ENCODE assay signal across 21 cellular contexts in the genomic region with DNA sequence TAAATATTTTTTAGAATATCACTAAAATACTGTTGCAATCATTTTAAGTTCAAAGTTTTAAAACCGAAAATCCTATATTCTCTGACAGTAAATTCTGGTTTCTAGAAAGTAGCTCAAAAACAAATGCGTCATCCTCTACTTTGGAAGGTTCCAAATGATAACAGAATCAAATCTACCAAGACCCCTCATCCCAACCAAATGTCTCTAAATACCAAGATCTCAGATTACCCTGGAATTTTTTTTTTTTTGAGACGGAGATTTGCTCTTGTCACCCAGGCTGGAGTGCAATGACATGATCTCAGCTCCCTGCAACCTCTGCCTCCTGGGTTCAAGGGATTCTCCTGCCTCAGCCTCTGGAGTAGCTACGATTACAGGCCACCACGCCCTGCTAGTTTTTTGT. TPM values are rescaled to one million over a fixed set of nuclear protein-coding genes. Genes with fewer than 3 reads are reported as not detected.
DNase-seq lines count a peak whose midpoint lies in the region; ATAC-seq and TF ChIP-seq lines count a peak whose summit lies in the region.
"Had no signal": no experiment of that assay in that cellular context is flagged by ENCODE, and none has a peak within 500 bp of the region (broad histone marks: within the 10 kb centered on the region; RNA-seq: fewer than 3 reads in every experiment).

No MANE protein-coding gene starts in this region.

- H3K27me3 Mint-ChIP-seq in CD4-positive, CD25-positive, alpha-beta regulatory T cell: no peaks in the 10 kb centered on the region

- peaks cover 94% of the 10 kb centered on the region for H3K36me3 ChIP-seq in BLaER1
- H3K36me3 ChIP-seq in CD4-positive, CD25-positive, alpha-beta regulatory T cell (ENCODE audit: control insufficient read depth, insufficient read depth, low read length): peaks cover 5% of the 10 kb centered on the region
- no peaks in the 10 kb centered on the region for H3K36me3 ChIP-seq in SU-DHL-6 (ENCODE audit: low read length)
- H3K36me3 ChIP-seq in upper lobe of right lung: no peaks in the 10 kb centered on the region
- H3K36me3 ChIP-seq in heart left ventricle: peaks cover 0 to 3% (median 0%) of the 10 kb centered on the region in 9 donors
- H3K36me3 ChIP-seq: Peyer's patch, SJSA1 had no signal

- intact Hi-C loops in upper lobe of right lung (cut with DNase I): no loop called here
- intact Hi-C loops in heart left ventricle (cut with DNase I): no loop called here

- TF ChIP-seq POLR2A in heart left ventricle (IDR thresholded peaks at IDR 0.05): no peak

- H3K4me2 ChIP-seq in BLaER1: peak overlapping the region; percentile 13
- peak overlapping the region; percentile 52 for H3K4me2 ChIP-seq in SU-DHL-6 (ENCODE audit: low read depth, low read length, poor library complexity, severe bottlenecking)

- H3K27me3 ChIP-seq in BLaER1 (no peaks in the 10 kb centered on the region), SU-DHL-6 (ENCODE audit: low read length) (no peaks in the 10 kb centered on the region), upper lobe of right lung (no peaks in the 10 kb centered on the region), heart left ventricle (no peaks in the 10 kb centered on the region)
- H3K27me3 ChIP-seq in CD4-positive, CD25-positive, alpha-beta regulatory T cell (ENCODE audit: control insufficient read depth, insufficient read depth, low read length): no peaks in the 10 kb centered on the region
- H3K27me3 ChIP-seq: Peyer's patch, SJSA1 had no signal

- H3K4me3 ChIP-seq in BLaER1 (no peak overlapping the region), SU-DHL-6 (ENCODE audit: insufficient read depth, low read length, poor library complexity, severe bottlenecking) (no peak overlapping the region), upper lobe of right lung (no peak overlapping the region), heart left ventricle (no peak overlapping the region)
- peak overlapping the region; percentile 26 for H3K4me3 ChIP-seq in CD4-positive, CD25-positive, alpha-beta regulatory T cell (ENCODE audit: low read depth, low read length)
- H3K4me3 ChIP-seq: Peyer's patch, SJSA1 had no signal

- H3F3A ChIP-seq in SU-DHL-6 (ENCODE audit: insufficient read depth): peaks cover 55% of the 10 kb centered on the region

- no peaks in the 10 kb centered on the region for H3K9me2 ChIP-seq in SU-DHL-6 (replicated peaks; ENCODE audit: insufficient read depth, low read length)

- peaks cover 44 to 85% (median 65%) of the 10 kb centered on the region in 4 donors for H3K4me1 Mint-ChIP-seq in CD4-positive, CD25-positive, alpha-beta regulatory T cell

- no peak for DNase-seq in CD4-positive, CD25-positive, alpha-beta regulatory T cell
- no peak for DNase-seq in epithelial cell of prostate (ENCODE audit: low read depth, low spot score)
- no peak for DNase-seq in activated CD4-positive, alpha-beta T cell treated with anti-CD3 and anti-CD28 coated beads for 1 hour
- no peak for DNase-seq in upper lobe of right lung
- DNase-seq in heart left ventricle: no peak
- DNase-seq: ACHN, COR-L47, DMS153, EL, GOT3, KBM-7, NCI-H1048, NCI-H1694, NCI-H2107, NCI-H446, NCI-H748 treated with DMSO at 0.1 percent for 48 hours, Peyer's patch had no signal

- peaks cover 0 to 3% (median 0%) of the 10 kb centered on the region in 7 donors for H3K9me3 Mint-ChIP-seq in CD4-positive, CD25-positive, alpha-beta regulatory T cell

- no peak overlapping the region for H3K27ac ChIP-seq in BLaER1
- peak overlapping the region; percentile 14 for H3K27ac ChIP-seq in CD4-positive, CD25-positive, alpha-beta regulatory T cell (ENCODE audit: insufficient read depth, low read length, poor library complexity, severe bottlenecking)
- H3K27ac ChIP-seq in SU-DHL-6 (ENCODE audit: low read depth, low read length): peak overlapping the region; percentile 68
- peak overlapping the region; percentile 75 for H3K27ac ChIP-seq in epithelial cell of prostate
- H3K27ac ChIP-seq in upper lobe of right lung: no peak overlapping the region
- no peak overlapping the region for H3K27ac ChIP-seq in heart left ventricle
- H3K27ac ChIP-seq: Peyer's patch, SJSA1 had no signal

- 89 to 95% (median 92%) methylated on average over 5 of the region's 5 CpGs for WGBS in heart left ventricle, 4 donors

- H3K79me2 ChIP-seq in SU-DHL-6 (ENCODE audit: insufficient read depth, low read length): peaks cover 100% of the 10 kb centered on the region

- no peak for ATAC-seq in CD4-positive, CD25-positive, alpha-beta regulatory T cell (ENCODE audit: low read depth in 2 of 2)
- ATAC-seq in GM21529 (IDR thresholded peaks at IDR 0.05; ENCODE audit: unreplicated experiment) (no peak), upper lobe of right lung (no peak), heart left ventricle (no peak)

- H4K20me1 ChIP-seq in BLaER1: peaks cover 100% of the 10 kb centered on the region
- peaks cover 19% of the 10 kb centered on the region; the same call in 1 of the 2 replicates for H4K20me1 ChIP-seq in SU-DHL-6 (ENCODE audit: low read depth, low read length)

- TF ChIP-seq CTCF in SU-DHL-6 (IDR thresholded peaks at IDR 0.05; ENCODE audit: insufficient read depth, low read length, poor library complexity, severe bottlenecking) (no peak), upper lobe of right lung (IDR thresholded peaks at IDR 0.05) (no peak), heart left ventricle (IDR thresholded peaks at IDR 0.05) (no peak)

- no peak overlapping the region for H3K9ac ChIP-seq in BLaER1
- H3K9ac ChIP-seq in SU-DHL-6 (ENCODE audit: low read length): no peak overlapping the region

- H3K4me1 ChIP-seq in BLaER1: peaks cover 60% of the 10 kb centered on the region
- peaks cover 63% of the 10 kb centered on the region for H3K4me1 ChIP-seq in CD4-positive, CD25-positive, alpha-beta regulatory T cell (ENCODE audit: control insufficient read depth, insufficient read depth, low read length, poor library complexity, severe bottlenecking)
- peaks cover 14% of the 10 kb centered on the region for H3K4me1 ChIP-seq in upper lobe of right lung
- H3K4me1 ChIP-seq in heart left ventricle: peaks cover 0 to 63% (median 46%) of the 10 kb centered on the region in 12 donors
- H3K4me1 ChIP-seq: SJSA1 had no signal

- peak overlapping the region; percentile 27 to 77 (median 53) for H3K4me3 Mint-ChIP-seq in CD4-positive, CD25-positive, alpha-beta regulatory T cell

- peak overlapping the region; percentile 80 to 83 (median 82) for H3K27ac Mint-ChIP-seq in CD4-positive, CD25-positive, alpha-beta regulatory T cell

- H3K9me3 ChIP-seq in BLaER1 (peaks cover 26% of the 10 kb centered on the region), SU-DHL-6 (ENCODE audit: insufficient read depth, low read length) (no peaks in the 10 kb centered on the region), upper lobe of right lung (no peaks in the 10 kb centered on the region), heart left ventricle (no peaks in the 10 kb centered on the region)
- no peaks in the 10 kb centered on the region for H3K9me3 ChIP-seq in CD4-positive, CD25-positive, alpha-beta regulatory T cell (ENCODE audit: control insufficient read depth in 2 of 2, low read length in 2 of 2)
- H3K9me3 ChIP-seq: Peyer's patch, SJSA1 had no signal

- no peak overlapping the region for H2AFZ ChIP-seq in SU-DHL-6 (ENCODE audit: low read depth, low read length, severe bottlenecking)

- H3K36me3 Mint-ChIP-seq in CD4-positive, CD25-positive, alpha-beta regulatory T cell: peaks cover 13% of the 10 kb centered on the region

RNA-seq across cellular contexts. Expression of a gene that starts 16.8 kb away (rescaled TPM):
- 146 TPM for total RNA-seq in CD4-positive, CD25-positive, alpha-beta regulatory T cell
- 10 to 100 TPM; 34.0 to 49.0 (median 37.8) TPM for polyA plus RNA-seq in CD4-positive, CD25-positive, alpha-beta regulatory T cell
- total RNA-seq in upper lobe of right lung (156 TPM), heart left ventricle (100 to 1,000 TPM in 6 of 9 donors, 10 to 100 TPM in 3; 50.0 to 176 (median 120) TPM)
- 10 to 100 TPM; 24.0 to 46.0 TPM for polyA plus RNA-seq in heart left ventricle

Comparison
In these comparisons a context has a peak if more than half of its experiments do, and no peak if none do; other contexts are left out.
1. H3K27ac ChIP-seq: peak in CD4-positive, CD25-positive, alpha-beta regulatory T cell (single experiment), SU-DHL-6 (single experiment) and epithelial cell of prostate (single experiment); none in BLaER1 (single experiment), upper lobe of right lung (single experiment) and heart left ventricle (0 of 12).